In genomic region chr1:45608475-45609156, GRCh38 we compare ENCODE assay signal across 13 cellular contexts. TPM values are rescaled to one million over a fixed set of nuclear protein-coding genes. Genes with fewer than 3 reads are reported as not detected.
DNase-seq lines count a peak whose midpoint lies in the region; ATAC-seq and TF ChIP-seq lines count a peak whose summit lies in the region.
"Had no signal": no experiment of that assay in that cellular context is flagged by ENCODE, and none has a peak within 500 bp of the region (broad histone marks: within the 10 kb centered on the region; RNA-seq: fewer than 3 reads in every experiment).

No MANE protein-coding gene starts in this region.

- no peaks in the 10 kb centered on the region for H3K9me3 Mint-ChIP-seq in activated T-cell treated with anti-CD3 and anti-CD28 coated beads, Interleukin-2, amount 50 U/mL, for 24 hours
- H3K9me3 Mint-ChIP-seq in dendritic cell treated with granulocyte-macrophage colony-stimulating factor and Interleukin-4, amounts not matched to agents 40 ng/mL and 50 ng/mL, for 4 days, result no peaks in the 10 kb centered on the region
- H3K9me3 Mint-ChIP-seq: type B pancreatic cell had no signal

- no peak for TF ChIP-seq POLR2A in NB4 (IDR thresholded peaks at IDR 0.05; ENCODE audit: extremely low read depth, insufficient read length)

- POLR2A ChIA-PET in GM10248 (lab: Yijun Ruan, JAX), result interaction anchor here (0.7 kb wide), 1 partner anchor 26 kb away, joined by 3 read pairs; no protein-coding TSS in a partner anchor

- H3K4me3 Mint-ChIP-seq in activated T-cell treated with anti-CD3 and anti-CD28 coated beads, Interleukin-2, amount 50 U/mL, for 24 hours, result no peak overlapping the region
- peak overlapping the region; percentile 43 for H3K4me3 Mint-ChIP-seq in dendritic cell treated with granulocyte-macrophage colony-stimulating factor and Interleukin-4, amounts not matched to agents 40 ng/mL and 50 ng/mL, for 4 days
- H3K4me3 Mint-ChIP-seq: type B pancreatic cell had no signal

- ATAC-seq in HG03442 (IDR thresholded peaks at IDR 0.05; ENCODE audit: unreplicated experiment), result no peak

- peaks cover 25% of the 10 kb centered on the region for H3K4me1 Mint-ChIP-seq in activated T-cell treated with anti-CD3 and anti-CD28 coated beads, Interleukin-2, amount 50 U/mL, for 24 hours (ENCODE audit: low read depth)
- peaks cover 27% of the 10 kb centered on the region for H3K4me1 Mint-ChIP-seq in dendritic cell treated with granulocyte-macrophage colony-stimulating factor and Interleukin-4, amounts not matched to agents 40 ng/mL and 50 ng/mL, for 4 days (ENCODE audit: low read depth)

- peak overlapping the region; percentile 82 for H3K27ac Mint-ChIP-seq in activated T-cell treated with anti-CD3 and anti-CD28 coated beads, Interleukin-2, amount 50 U/mL, for 24 hours
- H3K27ac Mint-ChIP-seq in dendritic cell treated with granulocyte-macrophage colony-stimulating factor and Interleukin-4, amounts not matched to agents 40 ng/mL and 50 ng/mL, for 4 days, result peak overlapping the region; percentile 79
- H3K27ac Mint-ChIP-seq: type B pancreatic cell had no signal

- intact Hi-C loops in dendritic cell treated with granulocyte-macrophage colony-stimulating factor and Interleukin-4, amounts not matched to agents 40 ng/mL and 50 ng/mL, for 4 days (cut with micrococcal nuclease), result loop anchor here (5.0 kb wide), 1 partner anchor 79 kb away; the partner anchor contains the start of genes GPBP1L1 and TMEM69

- peaks cover 96% of the 10 kb centered on the region for H3K36me3 Mint-ChIP-seq in activated T-cell treated with anti-CD3 and anti-CD28 coated beads, Interleukin-2, amount 50 U/mL, for 24 hours (ENCODE audit: low read depth)
- peaks cover 77% of the 10 kb centered on the region for H3K36me3 Mint-ChIP-seq in dendritic cell treated with granulocyte-macrophage colony-stimulating factor and Interleukin-4, amounts not matched to agents 40 ng/mL and 50 ng/mL, for 4 days (ENCODE audit: low read depth)

- CTCF ChIA-PET in GM10248 (lab: Yijun Ruan, JAX), result interaction anchor here (1.5 kb wide), 1 partner anchor 11 kb away, joined by 7 read pairs; no protein-coding TSS in a partner anchor

- TF ChIP-seq CTCF in NB4 (IDR thresholded peaks at IDR 0.05; ENCODE audit: low read depth, low read length) (no peak), GM10248 (IDR thresholded peaks at IDR 0.05; ENCODE audit: control extremely low read depth, extremely low read depth, low read depth, missing control alignments) (no peak)

- no peak for DNase-seq in activated T-cell treated with anti-CD3 and anti-CD28 coated beads, Interleukin-2, amount 50 U/mL, for 24 hours
- no peak for DNase-seq in activated T-cell treated with anti-CD3 and anti-CD28 coated beads, Interleukin-2, amount 50 U/mL, for 1 hour
- peak; percentile 42 for DNase-seq in NB4 (ENCODE audit: low read depth)
- DNase-seq in pulmonary artery endothelial cell (ENCODE audit: low read depth, low spot score), result peak; percentile 75
- DNase-seq in cerebellar cortex (ENCODE audit: low spot score), result no peak
- no peak for DNase-seq in GM10248 (ENCODE audit: extremely low spot score)
- DNase-seq: esophagus squamous epithelium, KG1, T-helper 9 cell had no signal

- no peaks in the 10 kb centered on the region for H3K27me3 Mint-ChIP-seq in activated T-cell treated with anti-CD3 and anti-CD28 coated beads, Interleukin-2, amount 50 U/mL, for 24 hours
- no peaks in the 10 kb centered on the region for H3K27me3 Mint-ChIP-seq in dendritic cell treated with granulocyte-macrophage colony-stimulating factor and Interleukin-4, amounts not matched to agents 40 ng/mL and 50 ng/mL, for 4 days
- H3K27me3 Mint-ChIP-seq: type B pancreatic cell had no signal

- H3K4me3 ChIP-seq in NB4 (ENCODE audit: low read depth, low read length), result no peak overlapping the region
- H3K4me3 ChIP-seq: cardiac muscle cell, esophagus squamous epithelium had no signal

RNA-seq across cellular contexts. Expression of gene CCDC17, which starts 15.2 kb away (rescaled TPM):
- 0.53 and 0.95 TPM in 2 replicates for total RNA-seq in pulmonary artery endothelial cell

RNA-seq across cellular contexts. Expression of gene NASP, which starts 24.8 kb away (rescaled TPM):
- total RNA-seq in pulmonary artery endothelial cell, result 76.9 and 125 TPM in 2 replicates

RNA-seq across cellular contexts. Expression of gene AKR1A1, which starts 58.0 kb away (rescaled TPM):
- total RNA-seq in pulmonary artery endothelial cell, result 154 and 172 TPM in 2 replicates

Comparison
In these comparisons a context has a peak if more than half of its experiments do, and no peak if none do; other contexts are left out.
1. DNase-seq: peak in NB4 (single experiment) and pulmonary artery endothelial cell (single experiment); none in activated T-cell treated with anti-CD3 and anti-CD28 coated beads, Interleukin-2, amount 50 U/mL, for 24 hours (single experiment), activated T-cell treated with anti-CD3 and anti-CD28 coated beads, Interleukin-2, amount 50 U/mL, for 1 hour (single experiment), cerebellar cortex (single experiment) and GM10248 (single experiment).